Comparison of ENCODE assay signal across 32 cellular contexts in genomic region chr2:120646994-120647393, GRCh38.
"Had no signal": no experiment of that assay in that cellular context is flagged by ENCODE, and none has a peak within 500 bp of the region (broad histone marks: within the 10 kb centered on the region; RNA-seq: fewer than 3 reads in every experiment).

No MANE protein-coding gene starts in this region.

- DNase-seq: activated CD4-positive, alpha-beta T cell treated with anti-CD3 and anti-CD28 coated beads for 1 hour; activated CD4-positive, alpha-beta T cell treated with anti-CD3 and anti-CD28 coated beads, Interleukin-2, amount 10 ng/mL, durations not matched to agents 24 days and 14 days; activated CD4-positive, alpha-beta T cell treated with anti-CD3 and anti-CD28 coated beads, Interleukin-2, amount 50 U/mL, for 4 hours; activated CD4-positive, CD25-positive, alpha-beta regulatory T cell; activated CD8-positive, alpha-beta T cell treated with anti-CD3 and anti-CD28 coated beads for 36 hours; activated effector memory CD4-positive, alpha-beta T cell treated with anti-CD3 and anti-CD28 coated beads, Interleukin-2, amount 50 U/mL, for 16 hours; activated naive CD4-positive, alpha-beta T cell; activated naive CD4-positive, alpha-beta T cell treated with anti-CD3 and anti-CD28 coated beads, Interleukin-2, amount 50 U/mL, for 16 hours; activated naive CD8-positive, alpha-beta T cell treated with anti-CD3 and anti-CD28 coated beads, Interleukin-2, amount 10 ng/mL, durations not matched to agents 7 days and 5 days; activated T-cell treated with anti-CD3 and anti-CD28 coated beads, Interleukin-2, amount 50 U/mL, for 1 hour; activated T-cell treated with anti-CD3 and anti-CD28 coated beads, Interleukin-2, amount 50 U/mL, for 72 hours; amygdala; caudate nucleus; MM.1S; MV-4-11; NCI-H1092; NCI-H1436 treated with DMSO at 0.1 percent for 48 hours; NCI-H1694 treated with DMSO at 0.1 percent for 48 hours; NCI-H2029; NCI-H510A; NCI-H526; NCI-H748 treated with DMSO at 0.1 percent for 48 hours; NK-92 treated with Interleukin-12 subunit alpha and Interleukin-12 subunit beta, amount 100 ng/mL, for 24 hours; Right ventricle myocardium superior; SW 1271; T-helper 1 cell; T-helper 2 cell; T-helper 9 cell had no signal

- H3K9ac ChIP-seq: KMS-11 had no signal

- H3K27ac ChIP-seq: KMS-11, VCaP had no signal

- H3K27ac Mint-ChIP-seq: activated CD4-positive, alpha-beta T cell treated with anti-CD3 and anti-CD28 coated beads, Interleukin-2, amount 10 ng/mL, durations not matched to agents 24 days and 14 days; activated CD8-positive, alpha-beta T cell treated with anti-CD3 and anti-CD28 coated beads for 36 hours; activated naive CD8-positive, alpha-beta T cell treated with anti-CD3 and anti-CD28 coated beads, Interleukin-2, amount 10 ng/mL, durations not matched to agents 7 days and 5 days; activated T-cell treated with anti-CD3 and anti-CD28 coated beads, Interleukin-2, amount 50 U/mL, for 72 hours; activated T-helper 17 cell treated with anti-CD3 and anti-CD28 coated beads, Interleukin-2, amount 50 U/mL, for 72 hours; brain had no signal

- H3K4me2 ChIP-seq: KMS-11 had no signal

- ATAC-seq: activated CD8-positive, alpha-beta T cell treated with anti-CD3 and anti-CD28 coated beads for 36 hours; activated T-cell treated with anti-CD3 and anti-CD28 coated beads, Interleukin-2, amount 50 U/mL, for 72 hours; activated T-helper 17 cell treated with anti-CD3 and anti-CD28 coated beads, Interleukin-2, amount 50 U/mL, for 72 hours had no signal

- H3K4me3 Mint-ChIP-seq: activated CD4-positive, alpha-beta T cell treated with anti-CD3 and anti-CD28 coated beads, Interleukin-2, amount 10 ng/mL, durations not matched to agents 24 days and 14 days; activated CD8-positive, alpha-beta T cell treated with anti-CD3 and anti-CD28 coated beads for 36 hours; activated naive CD8-positive, alpha-beta T cell treated with anti-CD3 and anti-CD28 coated beads, Interleukin-2, amount 10 ng/mL, durations not matched to agents 7 days and 5 days; activated T-cell treated with anti-CD3 and anti-CD28 coated beads, Interleukin-2, amount 50 U/mL, for 72 hours; activated T-helper 17 cell treated with anti-CD3 and anti-CD28 coated beads, Interleukin-2, amount 50 U/mL, for 72 hours; brain had no signal

- H3K4me1 Mint-ChIP-seq: activated CD4-positive, alpha-beta T cell treated with anti-CD3 and anti-CD28 coated beads, Interleukin-2, amount 10 ng/mL, durations not matched to agents 24 days and 14 days; activated naive CD8-positive, alpha-beta T cell treated with anti-CD3 and anti-CD28 coated beads, Interleukin-2, amount 10 ng/mL, durations not matched to agents 7 days and 5 days; brain had no signal

- H3K27me3 Mint-ChIP-seq: activated CD8-positive, alpha-beta T cell treated with anti-CD3 and anti-CD28 coated beads for 36 hours had no signal
